In the genomic region with DNA sequence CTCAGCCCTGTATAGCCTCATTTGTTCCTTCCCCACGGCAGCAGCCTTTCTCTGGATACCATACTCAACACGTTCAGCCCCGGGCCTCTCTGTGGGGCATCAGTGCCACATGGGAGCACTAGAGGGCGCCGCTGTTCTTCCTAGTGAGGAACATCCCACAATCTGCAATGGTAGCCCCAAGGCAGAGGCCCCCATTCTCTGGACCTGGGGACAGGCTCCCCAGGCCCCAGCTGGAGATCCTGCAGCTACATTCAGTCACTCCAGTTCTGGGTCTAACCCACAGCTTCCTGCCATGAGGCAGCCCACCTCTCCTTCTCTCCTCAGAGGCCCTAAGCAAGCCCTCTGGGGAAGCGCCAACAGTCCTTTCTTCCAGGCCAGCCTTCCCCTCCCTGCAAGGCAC, we compare ENCODE assay signal across 1 cellular context.
TF ChIP-seq lines count a peak whose summit lies in the region.

No MANE protein-coding gene starts in this region.

TF ChIP-seq in K562, 482 proteins besides CTCF, POLR2A, EP300 and RAD21 (continued from another document and continues in another):
- TF ChIP-seq, protein P1, sequence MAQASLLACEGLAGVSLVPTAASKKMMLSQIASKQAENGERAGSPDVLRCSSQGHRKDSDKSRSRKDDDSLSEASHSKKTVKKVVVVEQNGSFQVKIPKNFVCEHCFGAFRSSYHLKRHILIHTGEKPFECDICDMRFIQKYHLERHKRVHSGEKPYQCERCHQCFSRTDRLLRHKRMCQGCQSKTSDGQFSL (CRISPR knock-in tag; IDR thresholded peaks at IDR 0.05): no peak
- TF ChIP-seq, protein P1 (tag; IDR thresholded peaks at IDR 0.05): no peak
- TF ChIP-seq, protein P2, sequence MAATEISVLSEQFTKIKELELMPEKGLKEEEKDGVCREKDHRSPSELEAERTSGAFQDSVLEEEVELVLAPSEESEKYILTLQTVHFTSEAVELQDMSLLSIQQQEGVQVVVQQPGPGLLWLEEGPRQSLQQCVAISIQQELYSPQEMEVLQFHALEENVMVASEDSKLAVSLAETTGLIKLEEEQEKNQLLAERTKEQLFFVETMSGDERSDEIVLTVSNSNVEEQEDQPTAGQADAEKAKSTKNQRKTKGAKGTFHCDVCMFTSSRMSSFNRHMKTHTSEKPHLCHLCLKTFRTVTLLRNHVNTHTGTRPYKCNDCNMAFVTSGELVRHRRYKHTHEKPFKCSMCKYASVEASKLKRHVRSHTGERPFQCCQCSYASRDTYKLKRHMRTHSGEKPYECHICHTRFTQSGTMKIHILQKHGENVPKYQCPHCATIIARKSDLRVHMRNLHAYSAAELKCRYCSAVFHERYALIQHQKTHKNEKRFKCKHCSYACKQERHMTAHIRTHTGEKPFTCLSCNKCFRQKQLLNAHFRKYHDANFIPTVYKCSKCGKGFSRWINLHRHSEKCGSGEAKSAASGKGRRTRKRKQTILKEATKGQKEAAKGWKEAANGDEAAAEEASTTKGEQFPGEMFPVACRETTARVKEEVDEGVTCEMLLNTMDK (IDR thresholded peaks at IDR 0.05; ENCODE audit: borderline replicate concordance, insufficient read depth, low read depth, low read length, poor library complexity, severe bottlenecking): peak; percentile 63
- no peak for TF ChIP-seq FOS (IDR thresholded peaks at IDR 0.05; ENCODE audit: extremely low read depth, insufficient read length)
- no peak for TF ChIP-seq NFRKB (IDR thresholded peaks at IDR 0.05; ENCODE audit: low read depth)
- TF ChIP-seq, protein P3, sequence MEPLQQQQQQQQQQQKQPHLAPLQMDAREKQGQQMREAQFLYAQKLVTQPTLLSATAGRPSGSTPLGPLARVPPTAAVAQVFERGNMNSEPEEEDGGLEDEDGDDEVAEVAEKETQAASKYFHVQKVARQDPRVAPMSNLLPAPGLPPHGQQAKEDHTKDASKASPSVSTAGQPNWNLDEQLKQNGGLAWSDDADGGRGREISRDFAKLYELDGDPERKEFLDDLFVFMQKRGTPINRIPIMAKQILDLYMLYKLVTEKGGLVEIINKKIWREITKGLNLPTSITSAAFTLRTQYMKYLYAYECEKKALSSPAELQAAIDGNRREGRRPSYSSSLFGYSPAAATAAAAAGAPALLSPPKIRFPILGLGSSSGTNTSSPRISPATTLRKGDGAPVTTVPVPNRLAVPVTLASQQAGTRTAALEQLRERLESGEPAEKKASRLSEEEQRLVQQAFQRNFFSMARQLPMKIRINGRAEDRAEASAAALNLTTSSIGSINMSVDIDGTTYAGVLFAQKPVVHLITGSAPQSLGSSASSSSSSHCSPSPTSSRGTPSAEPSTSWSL (CRISPR knock-in tag; IDR thresholded peaks at IDR 0.05; ENCODE audit: borderline replicate concordance): no peak
- no peak for TF ChIP-seq MAFG (tag; conservative IDR thresholded peaks at IDR 0.05)
- TF ChIP-seq, protein P4, sequence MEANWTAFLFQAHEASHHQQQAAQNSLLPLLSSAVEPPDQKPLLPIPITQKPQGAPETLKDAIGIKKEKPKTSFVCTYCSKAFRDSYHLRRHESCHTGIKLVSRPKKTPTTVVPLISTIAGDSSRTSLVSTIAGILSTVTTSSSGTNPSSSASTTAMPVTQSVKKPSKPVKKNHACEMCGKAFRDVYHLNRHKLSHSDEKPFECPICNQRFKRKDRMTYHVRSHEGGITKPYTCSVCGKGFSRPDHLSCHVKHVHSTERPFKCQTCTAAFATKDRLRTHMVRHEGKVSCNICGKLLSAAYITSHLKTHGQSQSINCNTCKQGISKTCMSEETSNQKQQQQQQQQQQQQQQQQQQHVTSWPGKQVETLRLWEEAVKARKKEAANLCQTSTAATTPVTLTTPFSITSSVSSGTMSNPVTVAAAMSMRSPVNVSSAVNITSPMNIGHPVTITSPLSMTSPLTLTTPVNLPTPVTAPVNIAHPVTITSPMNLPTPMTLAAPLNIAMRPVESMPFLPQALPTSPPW (CRISPR knock-in tag; IDR thresholded peaks at IDR 0.05): peak; percentile 17; the same call in 1 of the 2 replicates
- no peak for TF ChIP-seq MAFK (IDR thresholded peaks at IDR 0.05; ENCODE audit: low read length)
- TF ChIP-seq MAFF (IDR thresholded peaks at IDR 0.05; ENCODE audit: low read length): no peak
- TF ChIP-seq KDM4B (IDR thresholded peaks at IDR 0.05; ENCODE audit: borderline replicate concordance in 2 of 2, low read depth in 1 of 2): peak in 1 of 2 experiments; percentile 28; a peak in 1 of 4 replicates
- TF ChIP-seq, protein P5, sequence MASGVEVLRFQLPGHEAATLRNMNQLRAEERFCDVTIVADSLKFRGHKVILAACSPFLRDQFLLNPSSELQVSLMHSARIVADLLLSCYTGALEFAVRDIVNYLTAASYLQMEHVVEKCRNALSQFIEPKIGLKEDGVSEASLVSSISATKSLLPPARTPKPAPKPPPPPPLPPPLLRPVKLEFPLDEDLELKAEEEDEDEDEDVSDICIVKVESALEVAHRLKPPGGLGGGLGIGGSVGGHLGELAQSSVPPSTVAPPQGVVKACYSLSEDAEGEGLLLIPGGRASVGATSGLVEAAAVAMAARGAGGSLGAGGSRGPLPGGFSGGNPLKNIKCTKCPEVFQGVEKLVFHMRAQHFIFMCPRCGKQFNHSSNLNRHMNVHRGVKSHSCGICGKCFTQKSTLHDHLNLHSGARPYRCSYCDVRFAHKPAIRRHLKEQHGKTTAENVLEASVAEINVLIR (CRISPR knock-in tag; IDR thresholded peaks at IDR 0.05): no peak
- no peak for TF ChIP-seq NFE2 (IDR thresholded peaks at IDR 0.05; ENCODE audit: low read depth)
- TF ChIP-seq, protein P6, sequence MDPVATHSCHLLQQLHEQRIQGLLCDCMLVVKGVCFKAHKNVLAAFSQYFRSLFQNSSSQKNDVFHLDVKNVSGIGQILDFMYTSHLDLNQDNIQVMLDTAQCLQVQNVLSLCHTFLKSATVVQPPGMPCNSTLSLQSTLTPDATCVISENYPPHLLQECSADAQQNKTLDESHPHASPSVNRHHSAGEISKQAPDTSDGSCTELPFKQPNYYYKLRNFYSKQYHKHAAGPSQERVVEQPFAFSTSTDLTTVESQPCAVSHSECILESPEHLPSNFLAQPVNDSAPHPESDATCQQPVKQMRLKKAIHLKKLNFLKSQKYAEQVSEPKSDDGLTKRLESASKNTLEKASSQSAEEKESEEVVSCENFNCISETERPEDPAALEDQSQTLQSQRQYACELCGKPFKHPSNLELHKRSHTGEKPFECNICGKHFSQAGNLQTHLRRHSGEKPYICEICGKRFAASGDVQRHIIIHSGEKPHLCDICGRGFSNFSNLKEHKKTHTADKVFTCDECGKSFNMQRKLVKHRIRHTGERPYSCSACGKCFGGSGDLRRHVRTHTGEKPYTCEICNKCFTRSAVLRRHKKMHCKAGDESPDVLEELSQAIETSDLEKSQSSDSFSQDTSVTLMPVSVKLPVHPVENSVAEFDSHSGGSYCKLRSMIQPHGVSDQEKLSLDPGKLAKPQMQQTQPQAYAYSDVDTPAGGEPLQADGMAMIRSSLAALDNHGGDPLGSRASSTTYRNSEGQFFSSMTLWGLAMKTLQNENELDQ (CRISPR knock-in tag; IDR thresholded peaks at IDR 0.05; ENCODE audit: borderline replicate concordance): no peak
- TF ChIP-seq, protein P7, sequence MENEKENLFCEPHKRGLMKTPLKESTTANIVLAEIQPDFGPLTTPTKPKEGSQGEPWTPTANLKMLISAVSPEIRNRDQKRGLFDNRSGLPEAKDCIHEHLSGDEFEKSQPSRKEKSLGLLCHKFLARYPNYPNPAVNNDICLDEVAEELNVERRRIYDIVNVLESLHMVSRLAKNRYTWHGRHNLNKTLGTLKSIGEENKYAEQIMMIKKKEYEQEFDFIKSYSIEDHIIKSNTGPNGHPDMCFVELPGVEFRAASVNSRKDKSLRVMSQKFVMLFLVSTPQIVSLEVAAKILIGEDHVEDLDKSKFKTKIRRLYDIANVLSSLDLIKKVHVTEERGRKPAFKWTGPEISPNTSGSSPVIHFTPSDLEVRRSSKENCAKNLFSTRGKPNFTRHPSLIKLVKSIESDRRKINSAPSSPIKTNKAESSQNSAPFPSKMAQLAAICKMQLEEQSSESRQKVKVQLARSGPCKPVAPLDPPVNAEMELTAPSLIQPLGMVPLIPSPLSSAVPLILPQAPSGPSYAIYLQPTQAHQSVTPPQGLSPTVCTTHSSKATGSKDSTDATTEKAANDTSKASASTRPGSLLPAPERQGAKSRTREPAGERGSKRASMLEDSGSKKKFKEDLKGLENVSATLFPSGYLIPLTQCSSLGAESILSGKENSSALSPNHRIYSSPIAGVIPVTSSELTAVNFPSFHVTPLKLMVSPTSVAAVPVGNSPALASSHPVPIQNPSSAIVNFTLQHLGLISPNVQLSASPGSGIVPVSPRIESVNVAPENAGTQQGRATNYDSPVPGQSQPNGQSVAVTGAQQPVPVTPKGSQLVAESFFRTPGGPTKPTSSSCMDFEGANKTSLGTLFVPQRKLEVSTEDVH (IDR thresholded peaks at IDR 0.05; ENCODE audit: low read depth, partially characterized antibody): no peak
- no peak for TF ChIP-seq POLR2B (IDR thresholded peaks at IDR 0.05; ENCODE audit: low read depth, partially characterized antibody)
- no peak for TF ChIP-seq CREB1 (IDR thresholded peaks at IDR 0.05)
- TF ChIP-seq CREB1 (CRISPR knock-in tag; IDR thresholded peaks at IDR 0.05): no peak
- no peak for TF ChIP-seq SMAD1 (IDR thresholded peaks at IDR 0.05; ENCODE audit: low read depth, low read length, partially characterized antibody)
- peak; percentile 40 for TF ChIP-seq KLF16 (IDR thresholded peaks at IDR 0.05)
- TF ChIP-seq JUN (IDR thresholded peaks at IDR 0.05; ENCODE audit: borderline replicate concordance, low read depth, low read length): no peak
- no peak for TF ChIP-seq JUN (CRISPR knock-in tag; IDR thresholded peaks at IDR 0.05; ENCODE audit: borderline replicate concordance)
- TF ChIP-seq HLTF (IDR thresholded peaks at IDR 0.05): no peak
- TF ChIP-seq, protein P8, sequence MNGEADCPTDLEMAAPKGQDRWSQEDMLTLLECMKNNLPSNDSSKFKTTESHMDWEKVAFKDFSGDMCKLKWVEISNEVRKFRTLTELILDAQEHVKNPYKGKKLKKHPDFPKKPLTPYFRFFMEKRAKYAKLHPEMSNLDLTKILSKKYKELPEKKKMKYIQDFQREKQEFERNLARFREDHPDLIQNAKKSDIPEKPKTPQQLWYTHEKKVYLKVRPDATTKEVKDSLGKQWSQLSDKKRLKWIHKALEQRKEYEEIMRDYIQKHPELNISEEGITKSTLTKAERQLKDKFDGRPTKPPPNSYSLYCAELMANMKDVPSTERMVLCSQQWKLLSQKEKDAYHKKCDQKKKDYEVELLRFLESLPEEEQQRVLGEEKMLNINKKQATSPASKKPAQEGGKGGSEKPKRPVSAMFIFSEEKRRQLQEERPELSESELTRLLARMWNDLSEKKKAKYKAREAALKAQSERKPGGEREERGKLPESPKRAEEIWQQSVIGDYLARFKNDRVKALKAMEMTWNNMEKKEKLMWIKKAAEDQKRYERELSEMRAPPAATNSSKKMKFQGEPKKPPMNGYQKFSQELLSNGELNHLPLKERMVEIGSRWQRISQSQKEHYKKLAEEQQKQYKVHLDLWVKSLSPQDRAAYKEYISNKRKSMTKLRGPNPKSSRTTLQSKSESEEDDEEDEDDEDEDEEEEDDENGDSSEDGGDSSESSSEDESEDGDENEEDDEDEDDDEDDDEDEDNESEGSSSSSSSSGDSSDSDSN (IDR thresholded peaks at IDR 0.05; ENCODE audit: borderline replicate concordance in 1 of 2, low read depth in 2 of 2, low read length in 2 of 2): no peak
- 0 out of 2 replicates have a peak, but pooled peaks have one; percentile 16 for TF ChIP-seq ATF7 (IDR thresholded peaks at IDR 0.05)
- no peak for TF ChIP-seq CBX5 (IDR thresholded peaks at IDR 0.05; ENCODE audit: borderline replicate concordance, low read depth)
- 0 out of 2 replicates have a peak, but pooled peaks have one; percentile 26 for TF ChIP-seq MTA3 (IDR thresholded peaks at IDR 0.05; ENCODE audit: borderline replicate concordance)
- peak; percentile 19; the same call in 1 of the 2 replicates for TF ChIP-seq CTBP1 (IDR thresholded peaks at IDR 0.05; ENCODE audit: borderline replicate concordance)
- no peak for TF ChIP-seq ZNF121 (CRISPR knock-in tag; conservative IDR thresholded peaks at IDR 0.05)
- no peak for TF ChIP-seq GTF2E2 (tag; IDR thresholded peaks at IDR 0.05)
- TF ChIP-seq, protein P9, sequence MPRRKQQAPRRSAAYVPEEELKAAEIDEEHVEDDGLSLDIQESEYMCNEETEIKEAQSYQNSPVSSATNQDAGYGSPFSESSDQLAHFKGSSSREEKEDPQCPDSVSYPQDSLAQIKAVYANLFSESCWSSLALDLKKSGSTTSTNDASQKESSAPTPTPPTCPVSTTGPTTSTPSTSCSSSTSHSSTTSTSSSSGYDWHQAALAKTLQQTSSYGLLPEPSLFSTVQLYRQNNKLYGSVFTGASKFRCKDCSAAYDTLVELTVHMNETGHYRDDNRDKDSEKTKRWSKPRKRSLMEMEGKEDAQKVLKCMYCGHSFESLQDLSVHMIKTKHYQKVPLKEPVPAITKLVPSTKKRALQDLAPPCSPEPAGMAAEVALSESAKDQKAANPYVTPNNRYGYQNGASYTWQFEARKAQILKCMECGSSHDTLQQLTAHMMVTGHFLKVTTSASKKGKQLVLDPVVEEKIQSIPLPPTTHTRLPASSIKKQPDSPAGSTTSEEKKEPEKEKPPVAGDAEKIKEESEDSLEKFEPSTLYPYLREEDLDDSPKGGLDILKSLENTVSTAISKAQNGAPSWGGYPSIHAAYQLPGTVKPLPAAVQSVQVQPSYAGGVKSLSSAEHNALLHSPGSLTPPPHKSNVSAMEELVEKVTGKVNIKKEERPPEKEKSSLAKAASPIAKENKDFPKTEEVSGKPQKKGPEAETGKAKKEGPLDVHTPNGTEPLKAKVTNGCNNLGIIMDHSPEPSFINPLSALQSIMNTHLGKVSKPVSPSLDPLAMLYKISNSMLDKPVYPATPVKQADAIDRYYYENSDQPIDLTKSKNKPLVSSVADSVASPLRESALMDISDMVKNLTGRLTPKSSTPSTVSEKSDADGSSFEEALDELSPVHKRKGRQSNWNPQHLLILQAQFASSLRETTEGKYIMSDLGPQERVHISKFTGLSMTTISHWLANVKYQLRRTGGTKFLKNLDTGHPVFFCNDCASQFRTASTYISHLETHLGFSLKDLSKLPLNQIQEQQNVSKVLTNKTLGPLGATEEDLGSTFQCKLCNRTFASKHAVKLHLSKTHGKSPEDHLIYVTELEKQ (CRISPR knock-in tag; IDR thresholded peaks at IDR 0.05): no peak
- peak; percentile 24; the same call in 1 of the 2 replicates for TF ChIP-seq ESRRA (IDR thresholded peaks at IDR 0.05; ENCODE audit: borderline replicate concordance, low read depth)
- TF ChIP-seq E2F3 (CRISPR knock-in tag; IDR thresholded peaks at IDR 0.05): no peak
- no peak for TF ChIP-seq FIP1L1 (IDR thresholded peaks at IDR 0.05; ENCODE audit: low read depth, low read length, poor library complexity, severe bottlenecking)
- TF ChIP-seq SNIP1 (IDR thresholded peaks at IDR 0.05; ENCODE audit: low read depth): no peak
- TF ChIP-seq SRSF3 (IDR thresholded peaks at IDR 0.05; ENCODE audit: insufficient read depth, low read length): no peak
